In genomic region chr3:170814822-170815221, GRCh38 we compare ENCODE assay signal across 15 cellular contexts.
"Had no signal": no experiment of that assay in that cellular context is flagged by ENCODE, and none has a peak within 500 bp of the region (broad histone marks: within the 10 kb centered on the region; RNA-seq: fewer than 3 reads in every experiment).

No MANE protein-coding gene starts in this region.

- DNase-seq: activated CD4-positive, alpha-beta T cell treated with anti-CD3 and anti-CD28 coated beads, Interleukin-2, amount 10 ng/mL, durations not matched to agents 7 days and 5 days; activated CD8-positive, alpha-beta T cell treated with anti-CD3 and anti-CD28 coated beads, Interleukin-2, amount 10 ng/mL, durations not matched to agents 7 days and 5 days; activated naive CD4-positive, alpha-beta T cell treated with anti-CD3 and anti-CD28 coated beads for 36 hours; activated T-cell treated with anti-CD3 and anti-CD28 coated beads, Interleukin-2, amount 50 U/mL, for 24 hours; erythroblast; hypothalamus; lower lobe of right lung; occipital lobe; stimulated activated CD4-positive, alpha-beta T cell treated with anti-CD3 and anti-CD28 coated beads, Interleukin-15, amount 100 ng/mL, for 24 hours; stimulated activated CD4-positive, alpha-beta T cell treated with anti-CD3 and anti-CD28 coated beads, Interleukin-2, amount 100 ng/mL, for 48 hours; testis had no signal

- H3K9me3 ChIP-seq: ascending aorta, breast epithelium, lower lobe of right lung, right atrium auricular region, testis had no signal

- H3K36me3 ChIP-seq: ascending aorta, breast epithelium, lower lobe of right lung, right atrium auricular region had no signal

- ATAC-seq: activated CD8-positive, alpha-beta T cell treated with anti-CD3 and anti-CD28 coated beads, Interleukin-2, amount 10 ng/mL, durations not matched to agents 7 days and 5 days had no signal

- H3K4me1 ChIP-seq: breast epithelium, lower lobe of right lung had no signal

- H3K4me3 ChIP-seq: ascending aorta, breast epithelium, coronary artery, lower lobe of right lung, right atrium auricular region, testis had no signal

- H3K27ac ChIP-seq: ascending aorta, breast epithelium, coronary artery, lower lobe of right lung, right atrium auricular region, testis had no signal

- H3K27me3 ChIP-seq: ascending aorta, breast epithelium, right atrium auricular region, testis had no signal
